Comparison of ENCODE assay signal across 11 cellular contexts in the genomic region with DNA sequence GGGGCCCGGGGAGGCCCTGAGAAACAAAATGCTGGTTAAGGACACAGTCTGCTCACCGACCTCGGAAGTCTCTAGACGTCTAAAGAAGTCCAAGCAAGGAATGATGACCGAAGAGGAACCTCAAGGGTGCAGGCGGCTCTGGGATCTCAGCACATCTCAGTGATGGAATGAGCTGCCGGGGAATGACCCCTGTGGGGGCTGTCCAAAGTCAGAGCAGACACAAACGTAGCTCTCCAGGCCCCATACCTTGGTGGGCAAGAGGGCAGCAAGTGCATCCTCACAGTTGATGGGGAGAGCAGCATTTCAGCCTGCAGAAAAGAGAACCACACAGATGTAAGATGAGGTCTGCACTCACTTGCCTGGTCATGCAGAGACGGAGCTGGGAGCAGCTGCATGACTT.
DNase-seq lines count a peak whose midpoint lies in the region; ATAC-seq and TF ChIP-seq lines count a peak whose summit lies in the region.
"Had no signal": no experiment of that assay in that cellular context is flagged by ENCODE, and none has a peak within 500 bp of the region (broad histone marks: within the 10 kb centered on the region; RNA-seq: fewer than 3 reads in every experiment).

No MANE protein-coding gene starts in this region.

- peaks cover 34% of the 10 kb centered on the region for H3K4me1 Mint-ChIP-seq in activated T-cell treated with anti-CD3 and anti-CD28 coated beads, Interleukin-2, amount 50 U/mL, for 72 hours (ENCODE audit: low read depth)
- H3K4me1 Mint-ChIP-seq in activated T-cell treated with anti-CD3 and anti-CD28 coated beads, Interleukin-2, amount 50 U/mL, for 24 hours (ENCODE audit: low read depth), result peaks cover 61% of the 10 kb centered on the region
- H3K4me1 Mint-ChIP-seq in T-helper 17 cell, result peaks cover 16% of the 10 kb centered on the region

- no peak for DNase-seq in activated T-cell treated with anti-CD3 and anti-CD28 coated beads, Interleukin-2, amount 50 U/mL, for 72 hours
- DNase-seq in activated T-cell treated with anti-CD3 and anti-CD28 coated beads, Interleukin-2, amount 50 U/mL, for 24 hours, result no peak
- DNase-seq in T-helper 17 cell (no peak), stomach (no peak), psoas muscle (no peak), COLO829 (ENCODE audit: low spot score) (no peak)
- no peak for DNase-seq in stimulated activated naive CD4-positive, alpha-beta T cell (lab: John Stamatoyannopoulos, UW)
- DNase-seq: anterior cingulate cortex, T-helper 9 cell had no signal

- TF ChIP-seq EP300 in stomach (IDR thresholded peaks at IDR 0.05), result no peak

- H3K36me3 ChIP-seq in stomach, result no peaks in the 10 kb centered on the region
- H3K36me3 ChIP-seq in psoas muscle (ENCODE audit: insufficient read depth in 1 of 2, low read depth in 1 of 2), result no peaks in the 10 kb centered on the region
- H3K36me3 ChIP-seq: upper lobe of right lung had no signal

- H3K4me1 ChIP-seq in stomach, result peaks cover 26 to 80% (median 53%) of the 10 kb centered on the region in 4 donors
- peaks cover 27% of the 10 kb centered on the region for H3K4me1 ChIP-seq in psoas muscle

- H3K9me3 ChIP-seq in T-helper 17 cell (ENCODE audit: control insufficient read depth, low read length, poor library complexity, severe bottlenecking) (no peaks in the 10 kb centered on the region), stomach (no peaks in the 10 kb centered on the region), psoas muscle (no peaks in the 10 kb centered on the region)
- H3K9me3 ChIP-seq: upper lobe of right lung had no signal

- H3K9me3 Mint-ChIP-seq in activated T-cell treated with anti-CD3 and anti-CD28 coated beads, Interleukin-2, amount 50 U/mL, for 72 hours, result no peaks in the 10 kb centered on the region
- H3K9me3 Mint-ChIP-seq in activated T-cell treated with anti-CD3 and anti-CD28 coated beads, Interleukin-2, amount 50 U/mL, for 24 hours, result no peaks in the 10 kb centered on the region

- peak overlapping the region; percentile 58 to 70 for H3K4me3 Mint-ChIP-seq in activated T-cell treated with anti-CD3 and anti-CD28 coated beads, Interleukin-2, amount 50 U/mL, for 72 hours
- H3K4me3 Mint-ChIP-seq in activated T-cell treated with anti-CD3 and anti-CD28 coated beads, Interleukin-2, amount 50 U/mL, for 24 hours, result no peak overlapping the region
- no peak overlapping the region for H3K4me3 Mint-ChIP-seq in T-helper 17 cell

- TF ChIP-seq POLR2A in stomach (IDR thresholded peaks at IDR 0.05), result no peak

- 62 to 75% (median 65%) methylated on average over 9 of the region's 9 CpGs for WGBS in stomach, 5 donors
- 83 to 86% (median 85%) methylated on average over 9 of the region's 9 CpGs for WGBS in psoas muscle, 3 donors

- no peaks in the 10 kb centered on the region for H3K36me3 Mint-ChIP-seq in activated T-cell treated with anti-CD3 and anti-CD28 coated beads, Interleukin-2, amount 50 U/mL, for 72 hours (ENCODE audit: insufficient read depth in 2 of 2)
- H3K36me3 Mint-ChIP-seq in activated T-cell treated with anti-CD3 and anti-CD28 coated beads, Interleukin-2, amount 50 U/mL, for 24 hours (ENCODE audit: low read depth), result no peaks in the 10 kb centered on the region
- no peaks in the 10 kb centered on the region for H3K36me3 Mint-ChIP-seq in T-helper 17 cell (ENCODE audit: low read depth)

- intact Hi-C loops in stomach (cut with DNase I; ENCODE audit: low total_unique reads), result loop anchor here (10.0 kb wide), 1 partner anchor 123 kb away; no protein-coding TSS in a partner anchor
- intact Hi-C loops in psoas muscle (cut with DNase I), result loop anchor here (5.0 to 10.0 kb wide), 2 partner anchors 253 to 300 kb away; no protein-coding TSS in a partner anchor

- H3K27me3 ChIP-seq in layer of hippocampus (ENCODE audit: control insufficient read depth, insufficient read depth, low read length) (no peaks in the 10 kb centered on the region), stomach (no peaks in the 10 kb centered on the region), psoas muscle (ENCODE audit: insufficient read depth in 3 of 3, low read length in 2 of 3) (no peaks in the 10 kb centered on the region)
- H3K27me3 ChIP-seq: upper lobe of right lung had no signal

- H3K27ac Mint-ChIP-seq in activated T-cell treated with anti-CD3 and anti-CD28 coated beads, Interleukin-2, amount 50 U/mL, for 72 hours, result no peak overlapping the region
- no peak overlapping the region for H3K27ac Mint-ChIP-seq in activated T-cell treated with anti-CD3 and anti-CD28 coated beads, Interleukin-2, amount 50 U/mL, for 24 hours
- H3K27ac Mint-ChIP-seq in T-helper 17 cell, result peak overlapping the region; percentile 74

- H3K27ac ChIP-seq in layer of hippocampus (ENCODE audit: low read depth, low read length), result peak overlapping the region; percentile 59
- peak overlapping the region; percentile 64 to 82 (median 75) for H3K27ac ChIP-seq in stomach
- no peak overlapping the region for H3K27ac ChIP-seq in psoas muscle
- H3K27ac ChIP-seq: upper lobe of right lung had no signal

- peaks cover 5% of the 10 kb centered on the region for H3K27me3 Mint-ChIP-seq in activated T-cell treated with anti-CD3 and anti-CD28 coated beads, Interleukin-2, amount 50 U/mL, for 72 hours (ENCODE audit: low read depth)
- H3K27me3 Mint-ChIP-seq in activated T-cell treated with anti-CD3 and anti-CD28 coated beads, Interleukin-2, amount 50 U/mL, for 24 hours, result peaks cover 2% of the 10 kb centered on the region
- peaks cover 10% of the 10 kb centered on the region for H3K27me3 Mint-ChIP-seq in T-helper 17 cell

- TF ChIP-seq CTCF in stomach (IDR thresholded peaks at IDR 0.05), result no peak
- TF ChIP-seq CTCF in psoas muscle (IDR thresholded peaks at IDR 0.05), result no peak

- no peak overlapping the region for H3K4me3 ChIP-seq in stomach
- no peak overlapping the region for H3K4me3 ChIP-seq in psoas muscle
- H3K4me3 ChIP-seq: upper lobe of right lung had no signal

- ATAC-seq in activated T-cell treated with anti-CD3 and anti-CD28 coated beads, Interleukin-2, amount 50 U/mL, for 72 hours (replicated peaks in 1 of 2), result no peak
- no peak for ATAC-seq in T-helper 17 cell
- ATAC-seq in psoas muscle, result no peak

Comparison
In these comparisons a context has a peak if more than half of its experiments do, and no peak if none do; other contexts are left out.
1. H3K4me3 Mint-ChIP-seq: peak in activated T-cell treated with anti-CD3 and anti-CD28 coated beads, Interleukin-2, amount 50 U/mL, for 72 hours (2 of 2); none in activated T-cell treated with anti-CD3 and anti-CD28 coated beads, Interleukin-2, amount 50 U/mL, for 24 hours (single experiment) and T-helper 17 cell (single experiment).